In genomic region chr2:100397117-100397860, GRCh38 we compare ENCODE assay signal across 15 cellular contexts.
"Had no signal": no experiment of that assay in that cellular context is flagged by ENCODE, and none has a peak within 500 bp of the region (broad histone marks: within the 10 kb centered on the region; RNA-seq: fewer than 3 reads in every experiment).

No MANE protein-coding gene starts in this region.

- H3K27ac Mint-ChIP-seq: activated CD8-positive, alpha-beta T cell treated with anti-CD3 and anti-CD28 coated beads, Interleukin-2, amount 10 ng/mL, durations not matched to agents 7 days and 5 days; activated T-helper 2 cell treated with anti-CD3 and anti-CD28 coated beads, Interferon-gamma antibody, Interleukin-2, Interleukin-4, amounts not matched to agents 10 μg/mL and 5 μg/mL and 100 μg/mL, durations not matched to agents 14 hours and 24 hours and 36 hours; progenitor cell of endocrine pancreas had no signal

- H3K4me1 ChIP-seq: transverse colon had no signal

- H3K36me3 ChIP-seq: transverse colon had no signal

- DNase-seq: activated CD8-positive, alpha-beta T cell treated with anti-CD3 and anti-CD28 coated beads, Interleukin-2, amount 10 ng/mL, durations not matched to agents 7 days and 5 days; activated naive CD4-positive, alpha-beta T cell treated with anti-CD3 and anti-CD28 coated beads, Interleukin-2, amount 50 U/mL, for 16 hours; amniotic stem cell; foreskin melanocyte; mammary epithelial cell; mucosa of descending colon; naive thymus-derived CD8-positive, alpha-beta T cell; nucleus accumbens; SIG-M5; stimulated activated CD4-positive, alpha-beta T cell treated with anti-CD3 and anti-CD28 coated beads, Interleukin-4, amount 100 ng/mL, for 1 hour; transverse colon had no signal

- H3K9me3 Mint-ChIP-seq: activated T-helper 2 cell treated with anti-CD3 and anti-CD28 coated beads, Interferon-gamma antibody, Interleukin-2, Interleukin-4, amounts not matched to agents 10 μg/mL and 5 μg/mL and 100 μg/mL, durations not matched to agents 14 hours and 24 hours and 36 hours; naive thymus-derived CD8-positive, alpha-beta T cell had no signal

- H3K27ac ChIP-seq: transverse colon had no signal

- H3K4me3 Mint-ChIP-seq: activated CD8-positive, alpha-beta T cell treated with anti-CD3 and anti-CD28 coated beads, Interleukin-2, amount 10 ng/mL, durations not matched to agents 7 days and 5 days; naive thymus-derived CD8-positive, alpha-beta T cell had no signal

- ATAC-seq: activated CD8-positive, alpha-beta T cell treated with anti-CD3 and anti-CD28 coated beads, Interleukin-2, amount 10 ng/mL, durations not matched to agents 7 days and 5 days; left lobe of liver; mucosa of descending colon; naive thymus-derived CD8-positive, alpha-beta T cell; sciatic nerve had no signal

- H3K27me3 Mint-ChIP-seq: naive thymus-derived CD8-positive, alpha-beta T cell; progenitor cell of endocrine pancreas had no signal

- H3K4me3 ChIP-seq: mucosa of descending colon, transverse colon had no signal

- H3K9me3 ChIP-seq: mucosa of descending colon, transverse colon had no signal

- H3K27me3 ChIP-seq: transverse colon had no signal
